Comparison of ENCODE assay signal across 27 cellular contexts in genomic region chr7:27581119-27581518, GRCh38.
"Had no signal": no experiment of that assay in that cellular context is flagged by ENCODE, and none has a peak within 500 bp of the region (broad histone marks: within the 10 kb centered on the region; RNA-seq: fewer than 3 reads in every experiment).

No MANE protein-coding gene starts in this region.

- H3K36me3 Mint-ChIP-seq: stimulated activated naive B cell treated with anti-CD40 and anti-IgM and Interleukin-4, amounts not matched to agents 10 μg/mL and 1 μg/mL and 100 μg/mL, for 72 hours had no signal

- H3K4me3 Mint-ChIP-seq: naive thymus-derived CD8-positive, alpha-beta T cell; nephron progenitor cell; stimulated activated naive B cell treated with anti-CD40 and anti-IgM and Interleukin-4, amounts not matched to agents 10 μg/mL and 1 μg/mL and 100 μg/mL, for 72 hours; stimulated activated naive CD8-positive, alpha-beta T cell treated with anti-CD3 and anti-CD28 coated beads, Interleukin-15, Interleukin-2, amounts not matched to agents 100 ng/mL and 50 ng/mL, for 24 hours had no signal

- H3K9me3 Mint-ChIP-seq: naive thymus-derived CD8-positive, alpha-beta T cell; nephron progenitor cell; stimulated activated naive B cell treated with anti-CD40 and anti-IgM and Interleukin-4, amounts not matched to agents 10 μg/mL and 1 μg/mL and 100 μg/mL, for 72 hours; stimulated activated naive CD8-positive, alpha-beta T cell treated with anti-CD3 and anti-CD28 coated beads, Interleukin-15, Interleukin-2, amounts not matched to agents 100 ng/mL and 50 ng/mL, for 24 hours had no signal

- H3K27ac Mint-ChIP-seq: naive thymus-derived CD8-positive, alpha-beta T cell; nephron progenitor cell; stimulated activated naive B cell treated with anti-CD40 and anti-IgM and Interleukin-4, amounts not matched to agents 10 μg/mL and 1 μg/mL and 100 μg/mL, for 72 hours; stimulated activated naive CD8-positive, alpha-beta T cell treated with anti-CD3 and anti-CD28 coated beads, Interleukin-15, Interleukin-2, amounts not matched to agents 100 ng/mL and 50 ng/mL, for 24 hours had no signal

- DNase-seq: dorsolateral prefrontal cortex; effector CD4-positive, alpha-beta T cell; foreskin fibroblast; gastrocnemius medialis; head of caudate nucleus; kidney; left lung; mammary epithelial cell; mesendoderm; midbrain; naive thymus-derived CD8-positive, alpha-beta T cell; nephron progenitor cell; occipital lobe; pancreas; right lobe of liver; small intestine; stimulated activated CD4-positive, alpha-beta T cell treated with anti-CD3 and anti-CD28 coated beads, Interleukin-15, amount 100 ng/mL, for 24 hours; stimulated activated CD4-positive, alpha-beta T cell treated with anti-CD3 and anti-CD28 coated beads, Interleukin-2, amount 100 ng/mL, for 48 hours; stimulated activated naive B cell treated with anti-CD40 and anti-IgM and Interleukin-4, amounts not matched to agents 10 μg/mL and 1 μg/mL and 100 μg/mL, for 72 hours; upper lobe of left lung; uterus had no signal

- H3K27ac ChIP-seq: dorsolateral prefrontal cortex, epithelial cell of prostate, gastrocnemius medialis, hepatocyte, left lung, pancreas, right lobe of liver, thoracic aorta, tibial nerve, upper lobe of left lung, uterus had no signal

- H3K27me3 ChIP-seq: dorsolateral prefrontal cortex, gastrocnemius medialis, hepatocyte, left lung, pancreas, right lobe of liver, tibial nerve, upper lobe of left lung, uterus had no signal

- ATAC-seq: esophagus mucosa; gastrocnemius medialis; left lung; naive thymus-derived CD8-positive, alpha-beta T cell; pancreas; right lobe of liver; stimulated activated naive B cell treated with anti-CD40 and anti-IgM and Interleukin-4, amounts not matched to agents 10 μg/mL and 1 μg/mL and 100 μg/mL, for 72 hours had no signal

- H3K27me3 Mint-ChIP-seq: naive thymus-derived CD8-positive, alpha-beta T cell; stimulated activated naive B cell treated with anti-CD40 and anti-IgM and Interleukin-4, amounts not matched to agents 10 μg/mL and 1 μg/mL and 100 μg/mL, for 72 hours; stimulated activated naive CD8-positive, alpha-beta T cell treated with anti-CD3 and anti-CD28 coated beads, Interleukin-15, Interleukin-2, amounts not matched to agents 100 ng/mL and 50 ng/mL, for 24 hours had no signal

- H3K4me3 ChIP-seq: dorsolateral prefrontal cortex, gastrocnemius medialis, hepatocyte, left lung, pancreas, right lobe of liver, thoracic aorta, tibial nerve, upper lobe of left lung, uterus had no signal

- H3K36me3 ChIP-seq: gastrocnemius medialis, left lung, pancreas, right lobe of liver, thoracic aorta, upper lobe of left lung, uterus had no signal

- H3K9me3 ChIP-seq: gastrocnemius medialis, left lung, pancreas, right lobe of liver, thoracic aorta, tibial nerve, upper lobe of left lung, uterus had no signal

- H3K4me1 ChIP-seq: left lung, pancreas, tibial nerve, upper lobe of left lung, uterus had no signal
